Comparison of ENCODE assay signal across 16 cellular contexts in genomic region chr14:104802913-104803184, GRCh38. TPM values are rescaled to one million over a fixed set of nuclear protein-coding genes. Genes with fewer than 3 reads are reported as not detected.
DNase-seq lines count a peak whose midpoint lies in the region; ATAC-seq and TF ChIP-seq lines count a peak whose summit lies in the region.
"Had no signal": no experiment of that assay in that cellular context is flagged by ENCODE, and none has a peak within 500 bp of the region (broad histone marks: within the 10 kb centered on the region; RNA-seq: fewer than 3 reads in every experiment).

No MANE protein-coding gene starts in this region.

- TF ChIP-seq CTCF in GM23338 (conservative IDR thresholded peaks at IDR 0.05; ENCODE audit: low read depth in 2 of 2) = no peak
- no peak for TF ChIP-seq CTCF in osteocyte (IDR thresholded peaks at IDR 0.05)

- H3K27ac ChIP-seq in GM23338 (ENCODE audit: low read depth) = no peak overlapping the region

- peaks cover 12% of the 10 kb centered on the region; the same call in 1 of the 2 replicates for H3F3A ChIP-seq in GM23338 (replicated peaks; ENCODE audit: low read depth)

- H2AFZ ChIP-seq in GM23338 = no peak overlapping the region

- H3K4me3 ChIP-seq in GM23338 = no peak overlapping the region

- no peak for ATAC-seq in GM23338
- no peak for ATAC-seq in activated naive CD8-positive, alpha-beta T cell treated with anti-CD3 and anti-CD28 coated beads, Interleukin-2, amount 50 U/mL, for 24 hours
- no peak for ATAC-seq in GM19452 (IDR thresholded peaks at IDR 0.05; ENCODE audit: unreplicated experiment)
- no peak for ATAC-seq in stimulated activated naive B cell treated with anti-CD40 and anti-IgM and Interleukin-4, amounts not matched to agents 10 μg/mL and 1 μg/mL and 100 μg/mL, for 72 hours (replicated peaks)
- no peak for ATAC-seq in GM18505 (IDR thresholded peaks at IDR 0.05; ENCODE audit: unreplicated experiment)

- H3K27me3 Mint-ChIP-seq in activated T-cell treated with anti-CD3 and anti-CD28 coated beads, Interleukin-2, amount 50 U/mL, for 24 hours = peaks cover 6% of the 10 kb centered on the region
- H3K27me3 Mint-ChIP-seq in GM23338 (ENCODE audit: insufficient read depth, low read depth, poor library complexity) (peaks cover 57% of the 10 kb centered on the region), osteocyte (ENCODE audit: unreplicated experiment) (no peaks in the 10 kb centered on the region)
- H3K27me3 Mint-ChIP-seq in activated naive CD8-positive, alpha-beta T cell treated with anti-CD3 and anti-CD28 coated beads, Interleukin-2, amount 50 U/mL, for 24 hours = peaks cover 7% of the 10 kb centered on the region
- H3K27me3 Mint-ChIP-seq in stimulated activated naive B cell treated with anti-CD40 and anti-IgM and Interleukin-4, amounts not matched to agents 10 μg/mL and 1 μg/mL and 100 μg/mL, for 72 hours = peaks cover 0 to 7% of the 10 kb centered on the region in 2 donors

- H3K36me3 ChIP-seq in GM23338 (ENCODE audit: insufficient read depth) = no peaks in the 10 kb centered on the region

- H3K4me1 ChIP-seq in GM23338 (ENCODE audit: insufficient read depth) = peaks cover 11% of the 10 kb centered on the region; the same call in 1 of the 2 replicates

- 0 out of 2 replicates have a peak, but pooled peaks cover 3% of the 10 kb centered on the region for H3K9me2 ChIP-seq in GM23338 (ENCODE audit: insufficient read depth)

- no peaks in the 10 kb centered on the region for H4K20me1 ChIP-seq in GM23338 (replicated peaks; ENCODE audit: insufficient read depth)

- H3K79me2 ChIP-seq in GM23338 (replicated peaks; ENCODE audit: insufficient read depth) = no peaks in the 10 kb centered on the region

- H3K4me1 Mint-ChIP-seq in activated T-cell treated with anti-CD3 and anti-CD28 coated beads, Interleukin-2, amount 50 U/mL, for 24 hours (ENCODE audit: low read depth) = peaks cover 29% of the 10 kb centered on the region
- H3K4me1 Mint-ChIP-seq in GM23338 = peaks cover 20% of the 10 kb centered on the region
- H3K4me1 Mint-ChIP-seq in activated naive CD8-positive, alpha-beta T cell treated with anti-CD3 and anti-CD28 coated beads, Interleukin-2, amount 50 U/mL, for 24 hours = peaks cover 10% of the 10 kb centered on the region
- peaks cover 40% of the 10 kb centered on the region for H3K4me1 Mint-ChIP-seq in osteocyte (ENCODE audit: unreplicated experiment)
- H3K4me1 Mint-ChIP-seq in stimulated activated naive B cell treated with anti-CD40 and anti-IgM and Interleukin-4, amounts not matched to agents 10 μg/mL and 1 μg/mL and 100 μg/mL, for 72 hours = peaks cover 30 to 52% of the 10 kb centered on the region in 2 donors

- peaks cover 42% of the 10 kb centered on the region for H3K27me3 ChIP-seq in GM23338 (ENCODE audit: insufficient read depth)

- no peak for TF ChIP-seq POLR2A in GM18505 (IDR thresholded peaks at IDR 0.05; ENCODE audit: borderline replicate concordance, extremely low read depth, insufficient read depth, insufficient read length)

- no peak overlapping the region for H3K4me2 ChIP-seq in GM23338

- no peak overlapping the region for H3K27ac Mint-ChIP-seq in activated T-cell treated with anti-CD3 and anti-CD28 coated beads, Interleukin-2, amount 50 U/mL, for 24 hours
- H3K27ac Mint-ChIP-seq in GM23338 (no peak overlapping the region), osteocyte (ENCODE audit: unreplicated experiment) (no peak overlapping the region)
- H3K27ac Mint-ChIP-seq in activated naive CD8-positive, alpha-beta T cell treated with anti-CD3 and anti-CD28 coated beads, Interleukin-2, amount 50 U/mL, for 24 hours = no peak overlapping the region
- no peak overlapping the region for H3K27ac Mint-ChIP-seq in stimulated activated naive B cell treated with anti-CD40 and anti-IgM and Interleukin-4, amounts not matched to agents 10 μg/mL and 1 μg/mL and 100 μg/mL, for 72 hours

- peaks cover 3% of the 10 kb centered on the region for H3K36me3 Mint-ChIP-seq in activated T-cell treated with anti-CD3 and anti-CD28 coated beads, Interleukin-2, amount 50 U/mL, for 24 hours (ENCODE audit: low read depth)
- H3K36me3 Mint-ChIP-seq in GM23338 (ENCODE audit: low read depth) (no peaks in the 10 kb centered on the region), osteocyte (ENCODE audit: unreplicated experiment) (no peaks in the 10 kb centered on the region)
- no peaks in the 10 kb centered on the region for H3K36me3 Mint-ChIP-seq in activated naive CD8-positive, alpha-beta T cell treated with anti-CD3 and anti-CD28 coated beads, Interleukin-2, amount 50 U/mL, for 24 hours (ENCODE audit: low read depth)
- H3K36me3 Mint-ChIP-seq in stimulated activated naive B cell treated with anti-CD40 and anti-IgM and Interleukin-4, amounts not matched to agents 10 μg/mL and 1 μg/mL and 100 μg/mL, for 72 hours = peaks cover 0 to 2% of the 10 kb centered on the region in 2 donors

- H3K4me3 Mint-ChIP-seq in activated T-cell treated with anti-CD3 and anti-CD28 coated beads, Interleukin-2, amount 50 U/mL, for 24 hours = peak overlapping the region; percentile 53
- H3K4me3 Mint-ChIP-seq in GM23338 = peak overlapping the region; percentile 17; the same call in 1 of the 3 replicates
- peak overlapping the region; percentile 33 for H3K4me3 Mint-ChIP-seq in activated naive CD8-positive, alpha-beta T cell treated with anti-CD3 and anti-CD28 coated beads, Interleukin-2, amount 50 U/mL, for 24 hours
- peak overlapping the region; percentile 53 for H3K4me3 Mint-ChIP-seq in osteocyte (ENCODE audit: unreplicated experiment)
- H3K4me3 Mint-ChIP-seq in stimulated activated naive B cell treated with anti-CD40 and anti-IgM and Interleukin-4, amounts not matched to agents 10 μg/mL and 1 μg/mL and 100 μg/mL, for 72 hours = peak overlapping the region in 1 of 2 donors; percentile 13

- H3K9me3 Mint-ChIP-seq in activated T-cell treated with anti-CD3 and anti-CD28 coated beads, Interleukin-2, amount 50 U/mL, for 24 hours = no peaks in the 10 kb centered on the region
- H3K9me3 Mint-ChIP-seq in GM23338 = peaks cover 11% of the 10 kb centered on the region
- H3K9me3 Mint-ChIP-seq in activated naive CD8-positive, alpha-beta T cell treated with anti-CD3 and anti-CD28 coated beads, Interleukin-2, amount 50 U/mL, for 24 hours = no peaks in the 10 kb centered on the region
- no peaks in the 10 kb centered on the region for H3K9me3 Mint-ChIP-seq in osteocyte (ENCODE audit: unreplicated experiment)
- H3K9me3 Mint-ChIP-seq in stimulated activated naive B cell treated with anti-CD40 and anti-IgM and Interleukin-4, amounts not matched to agents 10 μg/mL and 1 μg/mL and 100 μg/mL, for 72 hours = no peaks in the 10 kb centered on the region

- DNase-seq in activated T-cell treated with anti-CD3 and anti-CD28 coated beads, Interleukin-2, amount 50 U/mL, for 24 hours = no peak
- no peak for DNase-seq in activated T-cell treated with anti-CD3 and anti-CD28 coated beads, Interleukin-2, amount 50 U/mL, for 1 hour
- DNase-seq in GM23338 (ENCODE audit: low spot score) (no peak), osteocyte (ENCODE audit: extremely low spot score, unreplicated experiment) (no peak)
- DNase-seq in activated naive CD8-positive, alpha-beta T cell treated with anti-CD3 and anti-CD28 coated beads, Interleukin-2, amount 50 U/mL, for 24 hours = no peak
- no peak for DNase-seq in stimulated activated naive B cell treated with anti-CD40 and anti-IgM and Interleukin-4, amounts not matched to agents 10 μg/mL and 1 μg/mL and 100 μg/mL, for 72 hours
- DNase-seq: activated CD8-positive, alpha-beta memory T cell treated with anti-CD3 and anti-CD28 coated beads for 24 hours; caudate nucleus; effector memory CD4-positive, alpha-beta T cell; MM.1S; NCI-H2081; NCI-H82; stimulated activated CD4-positive, alpha-beta T cell treated with anti-CD3 and anti-CD28 coated beads, Interleukin-4, amount 100 ng/mL, for 4 hours; T1000 had no signal

TF ChIP-seq in GM23338, 12 proteins besides CTCF, POLR2A, EP300 and RAD21 (continues in another document):
- TF ChIP-seq ETS1 (IDR thresholded peaks at IDR 0.05) = no peak
- no peak for TF ChIP-seq POLR2AphosphoS5 (IDR thresholded peaks at IDR 0.05; ENCODE audit: low read depth)
- no peak for TF ChIP-seq ZNF114 (CRISPR knock-in tag; IDR thresholded peaks at IDR 0.05)
- TF ChIP-seq EZH2phosphoT487 (IDR thresholded peaks at IDR 0.05; ENCODE audit: unreplicated experiment) = no peak
- no peak for TF ChIP-seq EZH2 (IDR thresholded peaks at IDR 0.05; ENCODE audit: low read depth, unreplicated experiment)
- no peak for TF ChIP-seq CREB1 (CRISPR knock-in tag; IDR thresholded peaks at IDR 0.05; ENCODE audit: low read depth)
- no peak for TF ChIP-seq ZNF331 (CRISPR knock-in tag; IDR thresholded peaks at IDR 0.05; ENCODE audit: low read depth)

RNA-seq across cellular contexts. Expression of gene ZBTB42, which starts 1.9 kb away (rescaled TPM):
- 4.4 and 7.5 TPM in 2 replicates for total RNA-seq in GM23338 (2014; rRNA removed; shearing (Covaris generic))
- polyA plus RNA-seq in GM23338 (2016; fragmentation: Nextera tagmentation; extraction: Ambion mirVana) = 0.66 and 0.70 TPM in 2 replicates
- 2.7 and 3.1 TPM in 2 replicates for total RNA-seq in osteocyte

RNA-seq across cellular contexts. Expression of gene AKT1, which starts 7.3 kb away (rescaled TPM):
- 74.3 and 78.7 TPM in 2 replicates for total RNA-seq in GM23338 (2014; rRNA removed; shearing (Covaris generic))
- 19.2 and 23.7 TPM in 2 replicates for polyA plus RNA-seq in GM23338 (2016; fragmentation: Nextera tagmentation; extraction: Ambion mirVana)
- total RNA-seq in osteocyte = 157 and 160 TPM in 2 replicates

RNA-seq across cellular contexts. Expression of gene SIVA1, which starts 49.9 kb away (rescaled TPM):
- total RNA-seq in GM23338 (2014; rRNA removed; shearing (Covaris generic)) = 381 and 392 TPM in 2 replicates
- polyA plus RNA-seq in GM23338 (2016; fragmentation: Nextera tagmentation; extraction: Ambion mirVana) = 215 and 225 TPM in 2 replicates
- 50.1 and 52.3 TPM in 2 replicates for total RNA-seq in osteocyte
